7 cellular contexts compared by ENCODE assay signal in the genomic region with DNA sequence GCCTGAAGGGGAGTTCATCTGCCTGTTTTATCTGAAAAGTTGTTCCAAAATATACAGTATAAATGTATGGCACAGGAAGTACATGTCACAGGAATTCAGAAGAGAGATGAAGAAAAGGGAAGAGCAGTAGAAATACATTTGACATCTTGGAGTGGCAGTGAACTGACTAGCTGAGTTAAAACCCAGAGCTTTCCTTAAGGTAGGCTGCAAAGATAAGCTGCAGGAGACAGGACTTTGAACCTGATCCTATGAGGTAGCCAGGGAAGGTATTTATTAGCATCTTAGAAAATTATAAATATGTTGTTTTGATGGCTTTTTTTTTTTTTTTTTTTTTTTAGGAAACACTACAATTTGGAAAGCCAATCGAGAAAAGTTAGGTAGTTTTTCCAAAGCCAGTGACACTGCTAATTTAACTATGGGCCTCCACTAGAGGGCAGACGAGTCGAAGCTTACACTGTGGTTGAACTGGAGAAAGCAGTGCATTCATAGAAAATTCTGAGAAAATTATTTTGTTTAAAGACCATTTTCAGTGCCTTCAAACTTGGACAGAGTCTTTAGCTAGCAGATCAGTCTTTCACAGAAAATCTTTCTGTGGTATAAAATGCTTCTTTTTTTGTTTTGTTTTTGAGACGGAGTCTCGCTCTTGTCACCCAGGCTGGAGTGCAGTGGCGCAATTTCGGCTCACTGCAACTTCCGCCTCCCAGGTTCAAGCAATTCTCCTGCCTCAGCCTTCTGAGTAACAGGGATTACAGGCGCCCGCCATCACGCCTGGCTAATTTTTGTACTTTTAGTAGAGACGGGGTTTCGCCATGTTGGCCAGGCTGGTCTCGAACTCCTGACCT.
DNase-seq lines count a peak whose midpoint lies in the region; ATAC-seq, FAIRE-seq and TF ChIP-seq lines count a peak whose summit lies in the region.

No MANE protein-coding gene starts in this region.

- TF ChIP-seq POLR2A in K562 (conservative IDR thresholded peaks at IDR 0.05): no peak

- H3K9me1 ChIP-seq in K562 (ENCODE audit: control insufficient read depth, insufficient read depth, low read length): no peaks in the 10 kb centered on the region

- H3K9ac ChIP-seq in K562 (ENCODE audit: insufficient read depth in 1 of 2, low read depth in 2 of 2, low read length in 2 of 2): no peak overlapping the region
- H3K9ac ChIP-seq in smooth muscle cell (ENCODE audit: low read depth): no peak overlapping the region

- FAIRE-seq in TTC549 (lab: Jason Lieb, UNC) (peak; percentile 89), K562 (lab: Jason Lieb, UNC) (peak; percentile 82)

- 42% methylated on average over 12 of the region's 14 CpGs for WGBS in K562 (ENCODE audit: insufficient coverage, low coverage, missing lambda C conversion rate)
- WGBS in smooth muscle cell (ENCODE audit: low lambda C conversion rate): 72% methylated on average over 14 of the region's 14 CpGs

- H3F3A ChIP-seq in smooth muscle cell (ENCODE audit: low read depth): no peaks in the 10 kb centered on the region

- POLR2A ChIA-PET in K562 (lab: Yijun Ruan, JAX): interaction anchor here (0.6 to 1.3 kb wide), 5 partner anchors 10 to 514 kb away, joined by 3 to 4 read pairs (median 3); a partner anchor contains a TSS

- TF ChIP-seq CTCF in GM12864 (IDR thresholded peaks at IDR 0.05; ENCODE audit: low read depth, low read length, missing control alignments): peak; percentile 74
- peak; percentile 74 to 90 (median 77) for TF ChIP-seq CTCF in K562 (IDR thresholded peaks at IDR 0.05 in 2 of 3, conservative IDR thresholded peaks at IDR 0.05 in 1 of 3; ENCODE audit: insufficient read depth in 2 of 3, low read depth in 1 of 3, low read length in 3 of 3)
- peak; percentile 68 for TF ChIP-seq CTCF in smooth muscle cell (IDR thresholded peaks at IDR 0.05; ENCODE audit: borderline replicate concordance, insufficient read depth, poor library complexity, severe bottlenecking)

- CTCF ChIA-PET in K562 (lab: Yijun Ruan, JAX; ENCODE audit: low intra/inter-chr PET ratio): interaction anchor here (0.6 to 4.4 kb wide), 11 partner anchors 15 to 779 kb away, joined by 3 to 62 read pairs (median 4); a partner anchor contains a TSS

- no peaks in the 10 kb centered on the region for H3K27me3 ChIP-seq in K562 (ENCODE audit: control insufficient read depth in 2 of 2, insufficient read depth in 2 of 2, low read length in 2 of 2)
- H3K27me3 ChIP-seq in smooth muscle cell (ENCODE audit: low read depth): no peaks in the 10 kb centered on the region

- peak; percentile 82 to 85 for TF ChIP-seq RAD21 in K562 (CRISPR knock-in tag; conservative IDR thresholded peaks at IDR 0.05 in 1 of 2, IDR thresholded peaks at IDR 0.05 in 1 of 2)

- H3K4me2 ChIP-seq in K562 (ENCODE audit: insufficient read depth, low read length): no peak overlapping the region
- H3K4me2 ChIP-seq in smooth muscle cell: no peak overlapping the region

- BruUV-seq in K562 (replicated peaks; lab: Mats Ljungman, UMichigan): no TSS peak

- peak; percentile 38 for DNase-seq in GM12864 (ENCODE audit: low read depth)
- DNase-seq in NCI-H1105 (lab: John Stamatoyannopoulos, UW): peak; percentile 36
- peak; percentile 64 to 78 (median 68) for DNase-seq in K562 (ENCODE audit: extremely low read depth in 1 of 4, low spot score in 3 of 4)
- DNase-seq in hypothalamus (lab: John Stamatoyannopoulos, UW): peak in 36 of 51 donors; percentile 0 to 70 (median 36)
- peak; percentile 2 for DNase-seq in smooth muscle cell (lab: John Stamatoyannopoulos, UW; ENCODE audit: unreplicated experiment)

- H3K79me2 ChIP-seq in K562 (ENCODE audit: control insufficient read depth, insufficient read depth, low read length): no peaks in the 10 kb centered on the region
- no peaks in the 10 kb centered on the region for H3K79me2 ChIP-seq in smooth muscle cell (ENCODE audit: low read depth)

- H3K4me1 ChIP-seq in K562 (replicated peaks in 1 of 2; ENCODE audit: control insufficient read depth in 2 of 2, insufficient read depth in 2 of 2, low read length in 2 of 2) (peaks cover 3% of the 10 kb centered on the region in 2 experiments; a peak in 1 of 5 replicates), smooth muscle cell (ENCODE audit: low read depth) (no peaks in the 10 kb centered on the region)

- in situ Hi-C loops in K562 (cut with MboI): loop anchor here (10.0 kb wide), 1 partner anchor 277 kb away; no protein-coding TSS in a partner anchor

- peak; percentile 91 for ATAC-seq in K562
- ATAC-seq in HG02588 (IDR thresholded peaks at IDR 0.05; ENCODE audit: unreplicated experiment): no peak

- no peak overlapping the region for H3K27ac ChIP-seq in K562 (ENCODE audit: extremely low read depth, low read depth, low read length)
- H3K27ac ChIP-seq in smooth muscle cell (ENCODE audit: low read depth): no peak overlapping the region

- H3K9me3 ChIP-seq in K562 (replicated peaks; ENCODE audit: control insufficient read depth, insufficient read depth, low read depth, low read length) (no peaks in the 10 kb centered on the region), smooth muscle cell (replicated peaks; ENCODE audit: low read depth) (no peaks in the 10 kb centered on the region)

- H3K4me3 ChIP-seq in GM12864 (ENCODE audit: low read depth, low read length): peak overlapping the region; percentile 29
- H3K4me3 ChIP-seq in K562: no peak overlapping the region
- no peak overlapping the region for H3K4me3 ChIP-seq in smooth muscle cell

- H4K20me1 ChIP-seq in K562 (replicated peaks; ENCODE audit: control insufficient read depth, insufficient read depth, low read length) (no peaks in the 10 kb centered on the region), smooth muscle cell (ENCODE audit: low read depth) (peaks cover 47% of the 10 kb centered on the region)

- H3K36me3 ChIP-seq in K562 (ENCODE audit: control insufficient read depth, insufficient read depth, low read length) (no peaks in the 10 kb centered on the region), smooth muscle cell (ENCODE audit: low read depth) (no peaks in the 10 kb centered on the region)

- H2AFZ ChIP-seq in K562 (ENCODE audit: low read depth, low read length) (no peak overlapping the region), smooth muscle cell (ENCODE audit: low read depth) (no peak overlapping the region)

- intact Hi-C loops in K562 (cut with micrococcal nuclease): loop anchor here (1.0 to 5.0 kb wide), 4 partner anchors 124 to 285 kb away; no protein-coding TSS in a partner anchor

- TF ChIP-seq EP300 in K562 (IDR thresholded peaks at IDR 0.05; ENCODE audit: low read length): no peak

TF ChIP-seq in K562, 482 proteins besides CTCF, POLR2A, EP300 and RAD21 (continues in another document):
- TF ChIP-seq ZNF239 (CRISPR knock-in tag; IDR thresholded peaks at IDR 0.05): 0 out of 2 replicates have a peak, but pooled peaks have one; percentile 18
- no peak for TF ChIP-seq PCBP2 (IDR thresholded peaks at IDR 0.05; ENCODE audit: low read depth, low read length, poor library complexity, severe bottlenecking)
- no peak for TF ChIP-seq RFX5 (IDR thresholded peaks at IDR 0.05; ENCODE audit: low read depth, low read length)
- TF ChIP-seq CEBPB (tag; IDR thresholded peaks at IDR 0.05): peak; percentile 48; the same call in 1 of the 2 replicates
- TF ChIP-seq ZNF77 (CRISPR knock-in tag; IDR thresholded peaks at IDR 0.05): no peak
- no peak for TF ChIP-seq GATAD2A (IDR thresholded peaks at IDR 0.05)
- no peak for TF ChIP-seq MTA1 (IDR thresholded peaks at IDR 0.05; ENCODE audit: borderline replicate concordance)
- no peak for TF ChIP-seq BMI1 (IDR thresholded peaks at IDR 0.05; ENCODE audit: low read length)
- TF ChIP-seq ZNF384 (IDR thresholded peaks at IDR 0.05; ENCODE audit: low read depth, low read length): peak; percentile 42; the same call in 1 of the 2 replicates
- no peak for TF ChIP-seq ZC3H11A (IDR thresholded peaks at IDR 0.05; ENCODE audit: low read depth, low read length)
- TF ChIP-seq, protein P1, sequence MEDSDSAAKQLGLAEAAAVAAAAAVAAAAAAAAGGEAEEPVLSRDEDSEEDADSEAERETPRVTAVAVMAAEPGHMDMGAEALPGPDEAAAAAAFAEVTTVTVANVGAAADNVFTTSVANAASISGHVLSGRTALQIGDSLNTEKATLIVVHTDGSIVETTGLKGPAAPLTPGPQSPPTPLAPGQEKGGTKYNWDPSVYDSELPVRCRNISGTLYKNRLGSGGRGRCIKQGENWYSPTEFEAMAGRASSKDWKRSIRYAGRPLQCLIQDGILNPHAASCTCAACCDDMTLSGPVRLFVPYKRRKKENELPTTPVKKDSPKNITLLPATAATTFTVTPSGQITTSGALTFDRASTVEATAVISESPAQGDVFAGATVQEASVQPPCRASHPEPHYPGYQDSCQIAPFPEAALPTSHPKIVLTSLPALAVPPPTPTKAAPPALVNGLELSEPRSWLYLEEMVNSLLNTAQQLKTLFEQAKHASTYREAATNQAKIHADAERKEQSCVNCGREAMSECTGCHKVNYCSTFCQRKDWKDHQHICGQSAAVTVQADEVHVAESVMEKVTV (CRISPR knock-in tag; IDR thresholded peaks at IDR 0.05): peak; percentile 62
- no peak for TF ChIP-seq LEF1 (IDR thresholded peaks at IDR 0.05)
- TF ChIP-seq MEF2D (tag; conservative IDR thresholded peaks at IDR 0.05; ENCODE audit: low read depth): no peak
- TF ChIP-seq ZFP1 (CRISPR knock-in tag; IDR thresholded peaks at IDR 0.05): no peak
- TF ChIP-seq, protein P2, sequence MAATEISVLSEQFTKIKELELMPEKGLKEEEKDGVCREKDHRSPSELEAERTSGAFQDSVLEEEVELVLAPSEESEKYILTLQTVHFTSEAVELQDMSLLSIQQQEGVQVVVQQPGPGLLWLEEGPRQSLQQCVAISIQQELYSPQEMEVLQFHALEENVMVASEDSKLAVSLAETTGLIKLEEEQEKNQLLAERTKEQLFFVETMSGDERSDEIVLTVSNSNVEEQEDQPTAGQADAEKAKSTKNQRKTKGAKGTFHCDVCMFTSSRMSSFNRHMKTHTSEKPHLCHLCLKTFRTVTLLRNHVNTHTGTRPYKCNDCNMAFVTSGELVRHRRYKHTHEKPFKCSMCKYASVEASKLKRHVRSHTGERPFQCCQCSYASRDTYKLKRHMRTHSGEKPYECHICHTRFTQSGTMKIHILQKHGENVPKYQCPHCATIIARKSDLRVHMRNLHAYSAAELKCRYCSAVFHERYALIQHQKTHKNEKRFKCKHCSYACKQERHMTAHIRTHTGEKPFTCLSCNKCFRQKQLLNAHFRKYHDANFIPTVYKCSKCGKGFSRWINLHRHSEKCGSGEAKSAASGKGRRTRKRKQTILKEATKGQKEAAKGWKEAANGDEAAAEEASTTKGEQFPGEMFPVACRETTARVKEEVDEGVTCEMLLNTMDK (IDR thresholded peaks at IDR 0.05; ENCODE audit: borderline replicate concordance, insufficient read depth, low read depth, low read length, poor library complexity, severe bottlenecking): peak; percentile 10
- TF ChIP-seq KHSRP (IDR thresholded peaks at IDR 0.05): no peak
- TF ChIP-seq MAFF (IDR thresholded peaks at IDR 0.05; ENCODE audit: low read length): no peak
- TF ChIP-seq SUPT5H (IDR thresholded peaks at IDR 0.05): no peak

Comparison
In these comparisons a context has a peak if more than half of its experiments do, and no peak if none do; other contexts are left out.
1. DNase-seq: peak in every context shown above with its lines; median percentile 68 in K562; 38 in GM12864; 36 in hypothalamus; 36 in NCI-H1105; 2 in smooth muscle cell.